Comparison of ENCODE assay signal across 2 cellular contexts in genomic region chr19:1270168-1270853, GRCh38.
TF ChIP-seq lines count a peak whose summit lies in the region.

No MANE protein-coding gene starts in this region.

TF ChIP-seq in SK-N-SH, 30 proteins besides CTCF, POLR2A, EP300 and RAD21 (continued from another document):
- TF ChIP-seq, protein P1, sequence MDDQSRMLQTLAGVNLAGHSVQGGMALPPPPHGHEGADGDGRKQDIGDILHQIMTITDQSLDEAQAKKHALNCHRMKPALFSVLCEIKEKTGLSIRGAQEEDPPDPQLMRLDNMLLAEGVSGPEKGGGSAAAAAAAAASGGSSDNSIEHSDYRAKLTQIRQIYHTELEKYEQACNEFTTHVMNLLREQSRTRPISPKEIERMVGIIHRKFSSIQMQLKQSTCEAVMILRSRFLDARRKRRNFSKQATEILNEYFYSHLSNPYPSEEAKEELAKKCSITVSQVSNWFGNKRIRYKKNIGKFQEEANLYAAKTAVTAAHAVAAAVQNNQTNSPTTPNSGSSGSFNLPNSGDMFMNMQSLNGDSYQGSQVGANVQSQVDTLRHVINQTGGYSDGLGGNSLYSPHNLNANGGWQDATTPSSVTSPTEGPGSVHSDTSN (IDR thresholded peaks at IDR 0.05), result no peak
- TF ChIP-seq SIN3A (IDR thresholded peaks at IDR 0.05; ENCODE audit: borderline replicate concordance, low read depth, low read length), result no peak
- no peak for TF ChIP-seq MAX (IDR thresholded peaks at IDR 0.05; ENCODE audit: low read depth)
- TF ChIP-seq TEAD4 (IDR thresholded peaks at IDR 0.05; ENCODE audit: borderline replicate concordance, insufficient read depth), result no peak
- TF ChIP-seq, protein P2, sequence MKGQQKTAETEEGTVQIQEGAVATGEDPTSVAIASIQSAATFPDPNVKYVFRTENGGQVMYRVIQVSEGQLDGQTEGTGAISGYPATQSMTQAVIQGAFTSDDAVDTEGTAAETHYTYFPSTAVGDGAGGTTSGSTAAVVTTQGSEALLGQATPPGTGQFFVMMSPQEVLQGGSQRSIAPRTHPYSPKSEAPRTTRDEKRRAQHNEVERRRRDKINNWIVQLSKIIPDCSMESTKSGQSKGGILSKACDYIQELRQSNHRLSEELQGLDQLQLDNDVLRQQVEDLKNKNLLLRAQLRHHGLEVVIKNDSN (IDR thresholded peaks at IDR 0.05; ENCODE audit: borderline replicate concordance, low read depth), result no peak
- no peak for TF ChIP-seq RXRA (IDR thresholded peaks at IDR 0.05; ENCODE audit: borderline replicate concordance, low read depth)
- no peak for TF ChIP-seq GABPA (IDR thresholded peaks at IDR 0.05; ENCODE audit: low read depth)
- no peak; the same call in 1 of the 2 replicates for TF ChIP-seq NFIC (IDR thresholded peaks at IDR 0.05; ENCODE audit: borderline replicate concordance)
- TF ChIP-seq NRF1 (IDR thresholded peaks at IDR 0.05; ENCODE audit: low read depth, low read length), result no peak
- no peak for TF ChIP-seq MEF2A (IDR thresholded peaks at IDR 0.05; ENCODE audit: borderline replicate concordance, low read depth)
- TF ChIP-seq ELF1 (IDR thresholded peaks at IDR 0.05), result no peak
- TF ChIP-seq TAF1 (IDR thresholded peaks at IDR 0.05; ENCODE audit: borderline replicate concordance, low read depth, low read length), result no peak
- no peak for TF ChIP-seq FOXJ3 (CRISPR knock-in tag; IDR thresholded peaks at IDR 0.05)
- no peak for TF ChIP-seq RFX5 (IDR thresholded peaks at IDR 0.05; ENCODE audit: low read length)
- TF ChIP-seq, protein P3, sequence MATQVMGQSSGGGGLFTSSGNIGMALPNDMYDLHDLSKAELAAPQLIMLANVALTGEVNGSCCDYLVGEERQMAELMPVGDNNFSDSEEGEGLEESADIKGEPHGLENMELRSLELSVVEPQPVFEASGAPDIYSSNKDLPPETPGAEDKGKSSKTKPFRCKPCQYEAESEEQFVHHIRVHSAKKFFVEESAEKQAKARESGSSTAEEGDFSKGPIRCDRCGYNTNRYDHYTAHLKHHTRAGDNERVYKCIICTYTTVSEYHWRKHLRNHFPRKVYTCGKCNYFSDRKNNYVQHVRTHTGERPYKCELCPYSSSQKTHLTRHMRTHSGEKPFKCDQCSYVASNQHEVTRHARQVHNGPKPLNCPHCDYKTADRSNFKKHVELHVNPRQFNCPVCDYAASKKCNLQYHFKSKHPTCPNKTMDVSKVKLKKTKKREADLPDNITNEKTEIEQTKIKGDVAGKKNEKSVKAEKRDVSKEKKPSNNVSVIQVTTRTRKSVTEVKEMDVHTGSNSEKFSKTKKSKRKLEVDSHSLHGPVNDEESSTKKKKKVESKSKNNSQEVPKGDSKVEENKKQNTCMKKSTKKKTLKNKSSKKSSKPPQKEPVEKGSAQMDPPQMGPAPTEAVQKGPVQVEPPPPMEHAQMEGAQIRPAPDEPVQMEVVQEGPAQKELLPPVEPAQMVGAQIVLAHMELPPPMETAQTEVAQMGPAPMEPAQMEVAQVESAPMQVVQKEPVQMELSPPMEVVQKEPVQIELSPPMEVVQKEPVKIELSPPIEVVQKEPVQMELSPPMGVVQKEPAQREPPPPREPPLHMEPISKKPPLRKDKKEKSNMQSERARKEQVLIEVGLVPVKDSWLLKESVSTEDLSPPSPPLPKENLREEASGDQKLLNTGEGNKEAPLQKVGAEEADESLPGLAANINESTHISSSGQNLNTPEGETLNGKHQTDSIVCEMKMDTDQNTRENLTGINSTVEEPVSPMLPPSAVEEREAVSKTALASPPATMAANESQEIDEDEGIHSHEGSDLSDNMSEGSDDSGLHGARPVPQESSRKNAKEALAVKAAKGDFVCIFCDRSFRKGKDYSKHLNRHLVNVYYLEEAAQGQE (IDR thresholded peaks at IDR 0.05; ENCODE audit: low read depth, low read length), result no peak
- TF ChIP-seq MXI1 (IDR thresholded peaks at IDR 0.05; ENCODE audit: low read depth, low read length), result no peak

TF ChIP-seq in SK-N-SH treated with all-trans-retinoic acid at 6 μM for 48 hours, 23 proteins besides CTCF, POLR2A, EP300 and RAD21 (continued from another document):
- TF ChIP-seq, protein P4, sequence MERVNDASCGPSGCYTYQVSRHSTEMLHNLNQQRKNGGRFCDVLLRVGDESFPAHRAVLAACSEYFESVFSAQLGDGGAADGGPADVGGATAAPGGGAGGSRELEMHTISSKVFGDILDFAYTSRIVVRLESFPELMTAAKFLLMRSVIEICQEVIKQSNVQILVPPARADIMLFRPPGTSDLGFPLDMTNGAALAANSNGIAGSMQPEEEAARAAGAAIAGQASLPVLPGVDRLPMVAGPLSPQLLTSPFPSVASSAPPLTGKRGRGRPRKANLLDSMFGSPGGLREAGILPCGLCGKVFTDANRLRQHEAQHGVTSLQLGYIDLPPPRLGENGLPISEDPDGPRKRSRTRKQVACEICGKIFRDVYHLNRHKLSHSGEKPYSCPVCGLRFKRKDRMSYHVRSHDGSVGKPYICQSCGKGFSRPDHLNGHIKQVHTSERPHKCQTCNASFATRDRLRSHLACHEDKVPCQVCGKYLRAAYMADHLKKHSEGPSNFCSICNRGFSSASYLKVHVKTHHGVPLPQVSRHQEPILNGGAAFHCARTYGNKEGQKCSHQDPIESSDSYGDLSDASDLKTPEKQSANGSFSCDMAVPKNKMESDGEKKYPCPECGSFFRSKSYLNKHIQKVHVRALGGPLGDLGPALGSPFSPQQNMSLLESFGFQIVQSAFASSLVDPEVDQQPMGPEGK (CRISPR knock-in tag; IDR thresholded peaks at IDR 0.05; ENCODE audit: borderline replicate concordance), result no peak
- TF ChIP-seq CSRNP3 (CRISPR knock-in tag; IDR thresholded peaks at IDR 0.05) (no peak), ZNF8 (CRISPR knock-in tag; IDR thresholded peaks at IDR 0.05) (no peak), TCF4 (CRISPR knock-in tag; IDR thresholded peaks at IDR 0.05; ENCODE audit: borderline replicate concordance) (no peak), TOX (CRISPR knock-in tag; IDR thresholded peaks at IDR 0.05; ENCODE audit: borderline replicate concordance) (no peak), ISL1 (CRISPR knock-in tag; IDR thresholded peaks at IDR 0.05) (no peak), ESRRG (CRISPR knock-in tag; IDR thresholded peaks at IDR 0.05) (no peak), GLIS3 (CRISPR knock-in tag; IDR thresholded peaks at IDR 0.05) (no peak), RARB (CRISPR knock-in tag; IDR thresholded peaks at IDR 0.05) (no peak), CSDC2 (CRISPR knock-in tag; IDR thresholded peaks at IDR 0.05) (no peak), CREB5 (CRISPR knock-in tag; IDR thresholded peaks at IDR 0.05; ENCODE audit: low read depth) (no peak), ZNF565 (CRISPR knock-in tag; conservative IDR thresholded peaks at IDR 0.05; ENCODE audit: low read depth) (no peak), ZNF70 (CRISPR knock-in tag; IDR thresholded peaks at IDR 0.05) (no peak)
- TF ChIP-seq, protein P5, sequence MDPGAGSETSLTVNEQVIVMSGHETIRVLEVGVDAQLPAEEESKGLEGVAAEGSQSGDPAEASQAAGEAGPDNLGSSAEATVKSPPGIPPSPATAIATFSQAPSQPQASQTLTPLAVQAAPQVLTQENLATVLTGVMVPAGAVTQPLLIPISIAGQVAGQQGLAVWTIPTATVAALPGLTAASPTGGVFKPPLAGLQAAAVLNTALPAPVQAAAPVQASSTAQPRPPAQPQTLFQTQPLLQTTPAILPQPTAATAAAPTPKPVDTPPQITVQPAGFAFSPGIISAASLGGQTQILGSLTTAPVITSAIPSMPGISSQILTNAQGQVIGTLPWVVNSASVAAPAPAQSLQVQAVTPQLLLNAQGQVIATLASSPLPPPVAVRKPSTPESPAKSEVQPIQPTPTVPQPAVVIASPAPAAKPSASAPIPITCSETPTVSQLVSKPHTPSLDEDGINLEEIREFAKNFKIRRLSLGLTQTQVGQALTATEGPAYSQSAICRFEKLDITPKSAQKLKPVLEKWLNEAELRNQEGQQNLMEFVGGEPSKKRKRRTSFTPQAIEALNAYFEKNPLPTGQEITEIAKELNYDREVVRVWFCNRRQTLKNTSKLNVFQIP (CRISPR knock-in tag; IDR thresholded peaks at IDR 0.05; ENCODE audit: borderline replicate concordance, low read depth), result no peak
